Comparison of ENCODE assay signal across 1 cellular context in genomic region chr5:77972545-77973252, GRCh38.
TF ChIP-seq lines count a peak whose summit lies in the region.

No MANE protein-coding gene starts in this region.

TF ChIP-seq in SK-N-SH treated with all-trans-retinoic acid at 6 μM for 48 hours, 23 proteins besides CTCF, POLR2A, EP300 and RAD21 (continued from another document):
- no peak for TF ChIP-seq PATZ1 (CRISPR knock-in tag; IDR thresholded peaks at IDR 0.05; ENCODE audit: borderline replicate concordance)
- TF ChIP-seq CSRNP3 (CRISPR knock-in tag; IDR thresholded peaks at IDR 0.05) = no peak
- TF ChIP-seq GLIS3 (CRISPR knock-in tag; IDR thresholded peaks at IDR 0.05) = no peak
- no peak for TF ChIP-seq ZNF565 (CRISPR knock-in tag; conservative IDR thresholded peaks at IDR 0.05; ENCODE audit: low read depth)
- no peak for TF ChIP-seq ZFP3 (CRISPR knock-in tag; IDR thresholded peaks at IDR 0.05)
